Comparison of ENCODE assay signal across 10 cellular contexts in genomic region chr2:104938226-104938941, GRCh38.
DNase-seq lines count a peak whose midpoint lies in the region; ATAC-seq lines count a peak whose summit lies in the region.
"Had no signal": no experiment of that assay in that cellular context is flagged by ENCODE, and none has a peak within 500 bp of the region (broad histone marks: within the 10 kb centered on the region; RNA-seq: fewer than 3 reads in every experiment).

No MANE protein-coding gene starts in this region.

- peak overlapping the region in 5 of 11 experiments; percentile 11 to 44 (median 19); a peak in 7 of 22 replicates for H3K9ac ChIP-seq in BLaER1 treated with 17β-estradiol and CSF1 and Interleukin-3, amounts not matched to agents 10 nM and 100 nM

- H3K36me3 ChIP-seq in BLaER1 treated with 17β-estradiol and CSF1 and Interleukin-3, amounts not matched to agents 10 nM and 100 nM = no peaks in the 10 kb centered on the region

- H3K27me3 ChIP-seq in BLaER1 treated with 17β-estradiol and CSF1 and Interleukin-3, amounts not matched to agents 10 nM and 100 nM = no peaks in the 10 kb centered on the region

- no peak overlapping the region for H3K27ac Mint-ChIP-seq in activated T-helper 17 cell treated with anti-CD3 and anti-CD28 coated beads, Interleukin-2, amount 50 U/mL, for 72 hours
- no peak overlapping the region for H3K27ac Mint-ChIP-seq in activated CD8-positive, alpha-beta memory T cell treated with anti-CD3 and anti-CD28 coated beads, Interleukin-2, amount 10 ng/mL, durations not matched to agents 7 days and 5 days

- H3K4me1 Mint-ChIP-seq in activated T-helper 17 cell treated with anti-CD3 and anti-CD28 coated beads, Interleukin-2, amount 50 U/mL, for 72 hours = no peaks in the 10 kb centered on the region
- no peaks in the 10 kb centered on the region for H3K4me1 Mint-ChIP-seq in activated CD8-positive, alpha-beta memory T cell treated with anti-CD3 and anti-CD28 coated beads, Interleukin-2, amount 10 ng/mL, durations not matched to agents 7 days and 5 days

- peak overlapping the region in 3 of 10 experiments; percentile 10 to 20 (median 15); a peak in 4 of 20 replicates for H3K4me3 ChIP-seq in BLaER1 treated with 17β-estradiol and CSF1 and Interleukin-3, amounts not matched to agents 10 nM and 100 nM

- H3K4me1 ChIP-seq in BLaER1 treated with 17β-estradiol and CSF1 and Interleukin-3, amounts not matched to agents 10 nM and 100 nM = peaks cover 21 to 52% (median 44%) of the 10 kb centered on the region in 10 experiments

- H4K20me1 ChIP-seq in BLaER1 treated with 17β-estradiol and CSF1 and Interleukin-3, amounts not matched to agents 10 nM and 100 nM = no peaks in the 10 kb centered on the region

- no peak overlapping the region for H3K4me3 Mint-ChIP-seq in activated T-helper 17 cell treated with anti-CD3 and anti-CD28 coated beads, Interleukin-2, amount 50 U/mL, for 72 hours
- H3K4me3 Mint-ChIP-seq in activated CD8-positive, alpha-beta memory T cell treated with anti-CD3 and anti-CD28 coated beads, Interleukin-2, amount 10 ng/mL, durations not matched to agents 7 days and 5 days = no peak overlapping the region
- H3K4me3 Mint-ChIP-seq: neural crest cell had no signal

- ATAC-seq in GM19035 (IDR thresholded peaks at IDR 0.05; ENCODE audit: unreplicated experiment) = peak; percentile 91
- ATAC-seq in HG02943 (IDR thresholded peaks at IDR 0.05; ENCODE audit: low read depth, unreplicated experiment) = peak; percentile 66
- peak; percentile 44 for ATAC-seq in activated T-helper 17 cell treated with anti-CD3 and anti-CD28 coated beads, Interleukin-2, amount 50 U/mL, for 72 hours (replicated peaks)
- ATAC-seq in activated CD8-positive, alpha-beta memory T cell treated with anti-CD3 and anti-CD28 coated beads, Interleukin-2, amount 10 ng/mL, durations not matched to agents 7 days and 5 days = no peak

- H3K27me3 Mint-ChIP-seq in activated T-helper 17 cell treated with anti-CD3 and anti-CD28 coated beads, Interleukin-2, amount 50 U/mL, for 72 hours = peaks cover 15% of the 10 kb centered on the region
- peaks cover 22% of the 10 kb centered on the region for H3K27me3 Mint-ChIP-seq in activated CD8-positive, alpha-beta memory T cell treated with anti-CD3 and anti-CD28 coated beads, Interleukin-2, amount 10 ng/mL, durations not matched to agents 7 days and 5 days

- no peaks in the 10 kb centered on the region for H3K9me3 ChIP-seq in BLaER1 treated with 17β-estradiol and CSF1 and Interleukin-3, amounts not matched to agents 10 nM and 100 nM (replicated peaks in 1 of 11)

- H3K27ac ChIP-seq in BLaER1 treated with 17β-estradiol and CSF1 and Interleukin-3, amounts not matched to agents 10 nM and 100 nM = peak overlapping the region in 4 of 11 experiments; percentile 8 to 52 (median 32); a peak in 4 of 22 replicates

- DNase-seq in MV-4-11 (lab: John Stamatoyannopoulos, UW) = no peak
- no peak for DNase-seq in activated CD8-positive, alpha-beta memory T cell treated with anti-CD3 and anti-CD28 coated beads, Interleukin-2, amount 10 ng/mL, durations not matched to agents 7 days and 5 days
- no peak for DNase-seq in NCI-H1417 treated with DMSO at 0.1 percent for 48 hours (lab: John Stamatoyannopoulos, UW)
- no peak for DNase-seq in RPMI8226
- DNase-seq: SHP77 had no signal

- H3K9me3 Mint-ChIP-seq in activated T-helper 17 cell treated with anti-CD3 and anti-CD28 coated beads, Interleukin-2, amount 50 U/mL, for 72 hours = no peaks in the 10 kb centered on the region
- no peaks in the 10 kb centered on the region for H3K9me3 Mint-ChIP-seq in activated CD8-positive, alpha-beta memory T cell treated with anti-CD3 and anti-CD28 coated beads, Interleukin-2, amount 10 ng/mL, durations not matched to agents 7 days and 5 days (ENCODE audit: low read depth)
- H3K9me3 Mint-ChIP-seq: neural crest cell had no signal

- H3K4me2 ChIP-seq in BLaER1 treated with 17β-estradiol and CSF1 and Interleukin-3, amounts not matched to agents 10 nM and 100 nM = peak overlapping the region; percentile 65 to 84 (median 76)

- no peaks in the 10 kb centered on the region for H3K36me3 Mint-ChIP-seq in activated T-helper 17 cell treated with anti-CD3 and anti-CD28 coated beads, Interleukin-2, amount 50 U/mL, for 72 hours (ENCODE audit: low read depth)
- no peaks in the 10 kb centered on the region for H3K36me3 Mint-ChIP-seq in activated CD8-positive, alpha-beta memory T cell treated with anti-CD3 and anti-CD28 coated beads, Interleukin-2, amount 10 ng/mL, durations not matched to agents 7 days and 5 days

- CTCF ChIA-PET in activated CD8-positive, alpha-beta memory T cell treated with anti-CD3 and anti-CD28 coated beads, Interleukin-2, amount 10 ng/mL, durations not matched to agents 7 days and 5 days (lab: Charles Lee) = no interaction called here
